Comparison of ENCODE assay signal across 8 cellular contexts in genomic region chr3:37996785-37997301, GRCh38. TPM values are rescaled to one million over a fixed set of nuclear protein-coding genes. Genes with fewer than 3 reads are reported as not detected.
A peak's percentile ranks its signal among the peaks of the same experiment; 100 is the strongest.
DNase-seq lines count a peak whose midpoint lies in the region; ATAC-seq and TF ChIP-seq lines count a peak whose summit lies in the region.

No MANE protein-coding gene starts in this region.

- H3K27me3 ChIP-seq in thyroid gland, result no peaks in the 10 kb centered on the region

- peaks cover 10 to 23% of the 10 kb centered on the region in 2 donors for H3K4me1 ChIP-seq in thyroid gland

- H3K4me3 ChIP-seq in fibroblast of pulmonary artery (replicated peaks; ENCODE audit: low read depth, low read length) (no peak overlapping the region), thyroid gland (replicated peaks in 1 of 3) (no peak overlapping the region)

- H3K27me3 Mint-ChIP-seq in activated T-cell treated with anti-CD3 and anti-CD28 coated beads, Interleukin-2, amount 50 U/mL, for 4 hours (ENCODE audit: low read depth), result no peaks in the 10 kb centered on the region

- H3K9me3 ChIP-seq in thyroid gland, result no peaks in the 10 kb centered on the region

- peaks cover 13% of the 10 kb centered on the region for H3K36me3 Mint-ChIP-seq in activated T-cell treated with anti-CD3 and anti-CD28 coated beads, Interleukin-2, amount 50 U/mL, for 4 hours (ENCODE audit: insufficient read depth)

- H3K4me1 Mint-ChIP-seq in activated T-cell treated with anti-CD3 and anti-CD28 coated beads, Interleukin-2, amount 50 U/mL, for 4 hours (ENCODE audit: low read depth), result peaks cover 54% of the 10 kb centered on the region

- peak; percentile 5 for DNase-seq in DMS153 treated with DMSO at 0.1 percent for 48 hours (lab: John Stamatoyannopoulos, UW; ENCODE audit: unreplicated experiment)
- DNase-seq in HT-29 (ENCODE audit: low spot score), result peak; percentile 84
- DNase-seq in RKO (ENCODE audit: low spot score), result peak; percentile 88
- peak; percentile 83 for DNase-seq in activated T-cell treated with anti-CD3 and anti-CD28 coated beads, Interleukin-2, amount 50 U/mL, for 4 hours
- peak; percentile 86 for DNase-seq in fibroblast of pulmonary artery (ENCODE audit: low read depth)
- peak; percentile 85 for DNase-seq in omental fat pad (ENCODE audit: low spot score)
- peak; percentile 75 to 77 for DNase-seq in thyroid gland

- TF ChIP-seq POLR2A in thyroid gland (IDR thresholded peaks at IDR 0.05), result no peak

- TF ChIP-seq CTCF in fibroblast of pulmonary artery (IDR thresholded peaks at IDR 0.05; ENCODE audit: low read length, missing control alignments), result peak; percentile 99
- TF ChIP-seq CTCF in omental fat pad (IDR thresholded peaks at IDR 0.05), result peak in 2 of 3 donors; percentile 59 to 64
- peak; percentile 87 to 93 (median 91) for TF ChIP-seq CTCF in thyroid gland (IDR thresholded peaks at IDR 0.05)

- H3K4me3 Mint-ChIP-seq in activated T-cell treated with anti-CD3 and anti-CD28 coated beads, Interleukin-2, amount 50 U/mL, for 4 hours, result peak overlapping the region; percentile 5

- H3K9me3 Mint-ChIP-seq in activated T-cell treated with anti-CD3 and anti-CD28 coated beads, Interleukin-2, amount 50 U/mL, for 4 hours, result no peaks in the 10 kb centered on the region

- H3K27ac ChIP-seq in thyroid gland, result no peak overlapping the region

- peaks cover 0 to 5% of the 10 kb centered on the region in 2 donors for H3K36me3 ChIP-seq in thyroid gland

- intact Hi-C loops in thyroid gland (cut with DNase I), result no loop called here

- 42 to 71% methylated on average over 4 to 7 of the region's 7 CpGs for WGBS in thyroid gland, 2 donors

- ATAC-seq in GM21423 (IDR thresholded peaks at IDR 0.05; ENCODE audit: unreplicated experiment), result peak; percentile 47
- ATAC-seq in activated T-cell treated with anti-CD3 and anti-CD28 coated beads, Interleukin-2, amount 50 U/mL, for 4 hours, result peak; percentile 42 to 57
- ATAC-seq in omental fat pad (ENCODE audit: low FRiP score), result no peak

RNA-seq across cellular contexts. Expression of gene VILL, which starts 6.3 kb away (rescaled TPM):
- total RNA-seq in HT-29 (2014; rRNA removed; shearing (Covaris generic)), result 2.2 and 2.4 TPM in 2 replicates
- 10 to 100 TPM; 15.0 to 16.8 (median 16.6) TPM for total RNA-seq in activated T-cell treated with anti-CD3 and anti-CD28 coated beads, Interleukin-2, amount 50 U/mL, for 4 hours
- 10 to 100 TPM in 1 of 4 donors, 1 to 10 TPM in 3; 4.4 to 15.0 (median 5.6) TPM for total RNA-seq in omental fat pad
- 10 to 100 TPM in 2 of 4 donors, 1 to 10 TPM in 2; 5.5 to 13.0 (median 9.5) TPM for total RNA-seq in thyroid gland

RNA-seq across cellular contexts. Expression of gene PLCD1, which starts 32.6 kb away (rescaled TPM):
- 7.6 and 9.6 TPM in 2 replicates for total RNA-seq in HT-29 (2014; rRNA removed; shearing (Covaris generic))
- 1 to 10 TPM; 1.8 to 3.4 (median 1.9) TPM for total RNA-seq in activated T-cell treated with anti-CD3 and anti-CD28 coated beads, Interleukin-2, amount 50 U/mL, for 4 hours
- 10 to 100 TPM; 12.5 to 24.4 (median 19.0) TPM for total RNA-seq in omental fat pad
- total RNA-seq in thyroid gland, result 10 to 100 TPM; 13.8 to 19.9 (median 16.0) TPM

RNA-seq across cellular contexts. Expression of gene DLEC1, which starts 42.2 kb away (rescaled TPM):
- total RNA-seq in HT-29 (2014; rRNA removed; shearing (Covaris generic)), result 0.58 and 0.94 TPM in 2 replicates
- total RNA-seq in activated T-cell treated with anti-CD3 and anti-CD28 coated beads, Interleukin-2, amount 50 U/mL, for 4 hours, result under 1 TPM; 0.05 to 0.16 (median 0.08) TPM
- 1 to 10 TPM in 3 of 4 donors, under 1 TPM in 1; 0.47 to 5.5 (median 1.4) TPM for total RNA-seq in omental fat pad
- total RNA-seq in thyroid gland, result 1 to 10 TPM in 3 of 4 donors, under 1 TPM in 1; 0.44 to 1.7 (median 1.5) TPM

Comparison
In these comparisons a context has a peak if more than half of its experiments do, and no peak if none do; other contexts are left out.
1. DNase-seq: peak in every context shown above with its lines; median percentile 88 in RKO; 86 in fibroblast of pulmonary artery; 85 in omental fat pad; 84 in HT-29; 83 in activated T-cell treated with anti-CD3 and anti-CD28 coated beads, Interleukin-2, amount 50 U/mL, for 4 hours; 76 in thyroid gland; 5 in DMS153 treated with DMSO at 0.1 percent for 48 hours.